In the genomic region with DNA sequence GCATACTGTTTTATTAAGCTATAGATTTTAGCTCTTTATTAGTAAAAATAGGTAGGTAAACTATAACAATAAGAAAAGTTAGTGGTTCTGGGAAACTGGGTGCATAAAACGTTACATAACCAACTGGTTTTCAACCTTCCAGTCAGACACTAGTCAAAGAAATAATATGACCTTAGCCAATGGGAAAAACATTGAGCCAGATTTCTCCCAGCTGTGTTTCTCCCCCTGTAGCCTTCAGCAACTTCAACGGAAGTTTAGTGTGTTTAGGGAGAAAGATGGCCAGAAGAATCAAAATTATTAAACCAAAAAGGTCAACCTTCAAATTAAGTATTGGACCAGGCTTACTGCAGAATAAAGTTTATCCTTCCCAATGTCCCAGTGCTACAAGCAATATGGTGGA, we compare ENCODE assay signal across 9 cellular contexts.
"Had no signal": no experiment of that assay in that cellular context is flagged by ENCODE, and none has a peak within 500 bp of the region (broad histone marks: within the 10 kb centered on the region; RNA-seq: fewer than 3 reads in every experiment).

No MANE protein-coding gene starts in this region.

- ATAC-seq: GM23338, HCT116 had no signal

- H3K9me3 ChIP-seq: HAP-1 had no signal

- DNase-seq: GM23248, GOT3, H7, H9, HCEC 1CT, HFFc6 had no signal

- H3K27ac ChIP-seq: GM23248 had no signal

- H3K4me3 ChIP-seq: GM23248, GM23338, HAP-1 had no signal

- H3K36me3 ChIP-seq: HAP-1 had no signal

- H3K4me1 ChIP-seq: HAP-1 had no signal
